ENCODE assay signal across 1 cellular context in genomic region chr6:110566346-110567125, GRCh38.
TF ChIP-seq lines count a peak whose summit lies in the region.

No MANE protein-coding gene starts in this region.

TF ChIP-seq in HepG2, 621 proteins besides CTCF, POLR2A, EP300 and RAD21 (continued from another document and continues in another):
- TF ChIP-seq ZBTB40 (IDR thresholded peaks at IDR 0.05) (no peak), ZBTB40 (CRISPR knock-in tag; IDR thresholded peaks at IDR 0.05) (no peak; the same call in 1 of the 2 replicates), HNF1B (CRISPR knock-in tag; IDR thresholded peaks at IDR 0.05) (peak; percentile 72), GMEB1 (CRISPR knock-in tag; IDR thresholded peaks at IDR 0.05; ENCODE audit: borderline replicate concordance) (peak; percentile 26; the same call in 1 of the 2 replicates), ZNF12 (CRISPR knock-in tag; IDR thresholded peaks at IDR 0.05) (no peak), ZNF251 (CRISPR knock-in tag; IDR thresholded peaks at IDR 0.05) (no peak), PHF20 (CRISPR knock-in tag; IDR thresholded peaks at IDR 0.05) (0 out of 2 replicates have a peak, but pooled peaks have one; percentile 12), ESRRA (CRISPR knock-in tag; IDR thresholded peaks at IDR 0.05; ENCODE audit: low read depth) (peak; percentile 62; the same call in 1 of the 2 replicates), THAP8 (CRISPR knock-in tag; IDR thresholded peaks at IDR 0.05; ENCODE audit: borderline replicate concordance) (no peak), ZNF724P (CRISPR knock-in tag; IDR thresholded peaks at IDR 0.05; ENCODE audit: borderline replicate concordance) (no peak), ATF7-NPFF (CRISPR knock-in tag; IDR thresholded peaks at IDR 0.05; ENCODE audit: low read depth) (no peak), MEIS2 (CRISPR knock-in tag; IDR thresholded peaks at IDR 0.05) (no peak; the same call in 1 of the 2 replicates), ZNF672 (CRISPR knock-in tag; IDR thresholded peaks at IDR 0.05) (no peak), ZNF850 (CRISPR knock-in tag; conservative IDR thresholded peaks at IDR 0.05) (no peak), ZNF879 (CRISPR knock-in tag; IDR thresholded peaks at IDR 0.05) (no peak), ZNF749 (CRISPR knock-in tag; IDR thresholded peaks at IDR 0.05; ENCODE audit: borderline replicate concordance) (no peak), NKX3-1 (CRISPR knock-in tag; IDR thresholded peaks at IDR 0.05) (no peak), ZBTB43 (CRISPR knock-in tag; conservative IDR thresholded peaks at IDR 0.05) (no peak), CC2D1A (CRISPR knock-in tag; IDR thresholded peaks at IDR 0.05) (no peak), MED8 (CRISPR knock-in tag; IDR thresholded peaks at IDR 0.05; ENCODE audit: insufficient replicate concordance) (peak; percentile 89), AGO1 (IDR thresholded peaks at IDR 0.05; ENCODE audit: low read depth, low read length, poor library complexity, severe bottlenecking) (no peak), NFAT5 (CRISPR knock-in tag; IDR thresholded peaks at IDR 0.05) (no peak), SP2 (CRISPR knock-in tag; IDR thresholded peaks at IDR 0.05) (no peak), NBN (conservative IDR thresholded peaks at IDR 0.05) (no peak), NRL (CRISPR knock-in tag; IDR thresholded peaks at IDR 0.05; ENCODE audit: borderline replicate concordance) (no peak), IKZF4 (CRISPR knock-in tag; IDR thresholded peaks at IDR 0.05; ENCODE audit: borderline replicate concordance, low read depth, not compliant biosample characterization) (no peak), ZNF543 (CRISPR knock-in tag; IDR thresholded peaks at IDR 0.05) (no peak), ZNF687 (CRISPR knock-in tag; IDR thresholded peaks at IDR 0.05) (no peak; the same call in 1 of the 2 replicates), NR2F2 (IDR thresholded peaks at IDR 0.05; ENCODE audit: borderline replicate concordance, low read depth) (peak; percentile 9; the same call in 1 of the 2 replicates), ZNF446 (CRISPR knock-in tag; IDR thresholded peaks at IDR 0.05) (no peak), CREB1 (IDR thresholded peaks at IDR 0.05) (no peak), CREB1 (CRISPR knock-in tag; IDR thresholded peaks at IDR 0.05) (peak; percentile 52)
